27 cellular contexts compared by ENCODE assay signal in genomic region chr14:102238766-102239165, GRCh38.
"Had no signal": no experiment of that assay in that cellular context is flagged by ENCODE, and none has a peak within 500 bp of the region (broad histone marks: within the 10 kb centered on the region; RNA-seq: fewer than 3 reads in every experiment).

No MANE protein-coding gene starts in this region.

- ATAC-seq: activated CD8-positive, alpha-beta T cell treated with anti-CD3 and anti-CD28 coated beads for 36 hours; activated T-cell treated with anti-CD3 and anti-CD28 coated beads, Interleukin-2, amount 50 U/mL, for 72 hours; activated T-helper 17 cell treated with anti-CD3 and anti-CD28 coated beads, Interleukin-2, amount 50 U/mL, for 72 hours had no signal

- H3K9me3 ChIP-seq: MG63, Peyer's patch had no signal

- H3K27ac ChIP-seq: cardiac muscle cell, Peyer's patch had no signal

- H3K36me3 ChIP-seq: cardiac muscle cell, MG63, Peyer's patch, WERI-Rb-1 had no signal

- H3K27me3 ChIP-seq: cardiac muscle cell, MG63, Peyer's patch had no signal

- H3K4me3 ChIP-seq: cardiac muscle cell, MG63, Peyer's patch had no signal

- DNase-seq: activated CD4-positive, alpha-beta T cell treated with anti-CD3 and anti-CD28 coated beads for 1 hour; activated CD4-positive, alpha-beta T cell treated with anti-CD3 and anti-CD28 coated beads for 48 hours; activated CD4-positive, CD25-positive, alpha-beta regulatory T cell; activated CD8-positive, alpha-beta T cell treated with anti-CD3 and anti-CD28 coated beads for 36 hours; activated effector memory CD4-positive, alpha-beta T cell treated with anti-CD3 and anti-CD28 coated beads, Interleukin-2, amount 50 U/mL, for 16 hours; activated naive CD4-positive, alpha-beta T cell; activated naive CD4-positive, alpha-beta T cell treated with anti-CD3 and anti-CD28 coated beads, Interleukin-2, amount 50 U/mL, for 16 hours; activated naive CD8-positive, alpha-beta T cell treated with anti-CD3 and anti-CD28 coated beads for 36 hours; activated T-cell treated with anti-CD3 and anti-CD28 coated beads, Interleukin-2, amount 50 U/mL, for 1 hour; activated T-cell treated with anti-CD3 and anti-CD28 coated beads, Interleukin-2, amount 50 U/mL, for 72 hours; Kasumi-1; KG1; MG63; NCI-H1092; NCI-H146; NCI-H187 treated with DMSO at 0.1 percent for 48 hours; NCI-H2081; NCI-H226; NCI-H446 treated with DMSO at 0.1 percent for 48 hours; NCI-H524 treated with DMSO at 0.1 percent for 48 hours; Peyer's patch; RPMI8226; SIG-M5; T1000; WERI-Rb-1 had no signal
